Comparison of ENCODE assay signal across 15 cellular contexts in the genomic region with DNA sequence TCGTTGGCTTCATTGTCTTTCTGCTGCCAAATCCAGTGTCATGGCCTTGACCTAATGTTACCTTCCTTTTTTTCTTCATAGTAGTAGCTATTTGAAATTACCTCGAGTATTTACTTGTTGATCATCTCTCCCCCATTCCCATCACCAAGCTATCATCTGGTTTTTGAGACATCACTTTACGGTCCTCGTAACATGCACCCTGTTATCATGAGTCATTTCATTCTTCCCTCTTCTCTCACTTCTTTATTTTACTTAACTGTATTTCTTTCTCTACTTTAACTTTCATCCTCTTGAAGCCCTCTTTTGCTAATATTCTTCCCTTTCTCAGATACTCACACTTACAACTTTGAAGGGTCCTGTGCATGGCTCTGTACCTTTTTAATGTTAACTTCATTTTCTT.
"Had no signal": no experiment of that assay in that cellular context is flagged by ENCODE, and none has a peak within 500 bp of the region (broad histone marks: within the 10 kb centered on the region; RNA-seq: fewer than 3 reads in every experiment).

No MANE protein-coding gene starts in this region.

- H3K27ac Mint-ChIP-seq: activated naive CD4-positive, alpha-beta T cell treated with anti-CD3 and anti-CD28 coated beads for 36 hours; activated T-helper 17 cell treated with anti-CD3 and anti-CD28 coated beads, Interleukin-2, amount 50 U/mL, for 72 hours; endodermal cell; WTC11 had no signal

- H3K36me3 ChIP-seq: uterus had no signal

- H3K4me1 Mint-ChIP-seq: activated T-helper 17 cell treated with anti-CD3 and anti-CD28 coated beads, Interleukin-2, amount 50 U/mL, for 72 hours; endodermal cell; WTC11 had no signal

- H3K4me1 ChIP-seq: parathyroid adenoma, tibial artery, uterus had no signal

- H3K4me3 ChIP-seq: skin epidermis, tibial artery, uterus had no signal

- H3K4me3 Mint-ChIP-seq: activated naive CD4-positive, alpha-beta T cell treated with anti-CD3 and anti-CD28 coated beads for 36 hours; activated T-helper 17 cell treated with anti-CD3 and anti-CD28 coated beads, Interleukin-2, amount 50 U/mL, for 72 hours; endodermal cell; WTC11 had no signal

- H3K9me3 Mint-ChIP-seq: activated naive CD4-positive, alpha-beta T cell treated with anti-CD3 and anti-CD28 coated beads for 36 hours; activated T-helper 17 cell treated with anti-CD3 and anti-CD28 coated beads, Interleukin-2, amount 50 U/mL, for 72 hours; endodermal cell; WTC11 had no signal

- H3K27me3 ChIP-seq: tibial artery, uterus had no signal

- ATAC-seq: activated T-helper 17 cell treated with anti-CD3 and anti-CD28 coated beads, Interleukin-2, amount 50 U/mL, for 72 hours; WTC11 had no signal

- H3K27me3 Mint-ChIP-seq: activated T-helper 17 cell treated with anti-CD3 and anti-CD28 coated beads, Interleukin-2, amount 50 U/mL, for 72 hours had no signal

- H3K27ac ChIP-seq: parathyroid adenoma, skin epidermis, tibial artery, uterus had no signal

- DNase-seq: activated CD4-positive, alpha-beta T cell treated with anti-CD3 and anti-CD28 coated beads, Interleukin-2, amount 50 U/mL, for 1 hour; activated naive CD4-positive, alpha-beta T cell treated with anti-CD3 and anti-CD28 coated beads for 36 hours; anterior cingulate cortex; dermis blood vessel endothelial cell; endodermal cell; erythroblast; hypothalamus; stimulated activated CD4-positive, alpha-beta T cell treated with anti-CD3 and anti-CD28 coated beads, Interleukin-4, amount 100 ng/mL, for 4 hours; SW 1271; tibial artery; uterus had no signal

- H3K9me3 ChIP-seq: tibial artery, uterus had no signal
